In genomic region chr1:220700591-220701179, GRCh38 we compare ENCODE assay signal across 15 cellular contexts. TPM values are rescaled to one million over a fixed set of nuclear protein-coding genes. Genes with fewer than 3 reads are reported as not detected.
DNase-seq lines count a peak whose midpoint lies in the region; TF ChIP-seq lines count a peak whose summit lies in the region.
"Had no signal": no experiment of that assay in that cellular context is flagged by ENCODE, and none has a peak within 500 bp of the region (broad histone marks: within the 10 kb centered on the region; RNA-seq: fewer than 3 reads in every experiment).

No MANE protein-coding gene starts in this region.

- TF ChIP-seq CTCF in epithelial cell of esophagus (IDR thresholded peaks at IDR 0.05; ENCODE audit: insufficient read depth, low read depth, low read length, missing control alignments) (no peak), GM13976 (IDR thresholded peaks at IDR 0.05; ENCODE audit: borderline replicate concordance, control extremely low read depth, extremely low read depth, insufficient read depth, missing control alignments) (no peak)

- in situ Hi-C loops in GM13976 (cut with MboI; ENCODE audit: low sequenced_read_pairs, unreplicated experiment), result no loop called here

- DNase-seq in NCI-H2227 treated with DMSO at 0.1 percent for 48 hours (lab: John Stamatoyannopoulos, UW) (peak; percentile 15), NCI-H2227 (lab: John Stamatoyannopoulos, UW; ENCODE audit: unreplicated experiment) (no peak), NCI-H69 (lab: John Stamatoyannopoulos, UW) (peak; percentile 90), epithelial cell of esophagus (ENCODE audit: low read depth) (peak; percentile 25), retina (peak; percentile 19), OCI-M1 (lab: John Stamatoyannopoulos, UW) (no peak), H4 (ENCODE audit: low spot score) (no peak), GM13976 (ENCODE audit: low spot score) (no peak)
- DNase-seq: activated CD4-positive, alpha-beta memory T cell treated with anti-CD3 and anti-CD28 coated beads for 36 hours; CD8-positive, alpha-beta T cell; GOT3; NCI-H748 treated with DMSO at 0.1 percent for 48 hours; stimulated activated naive CD4-positive, alpha-beta T cell treated with Interleukin-2 at 50 U/mL for 16 hours had no signal

- no peak overlapping the region for H3K4me3 ChIP-seq in epithelial cell of esophagus (ENCODE audit: low read length)
- H3K4me3 ChIP-seq: vagina had no signal

RNA-seq across cellular contexts. Expression of gene C1orf115, which starts 10.5 kb away (rescaled TPM):
- total RNA-seq in H4 (2014; rRNA removed; shearing (Covaris generic)), result not detected in 2 replicates

RNA-seq across cellular contexts. Expression of gene MTARC2, which starts 47.4 kb away (rescaled TPM):
- total RNA-seq in H4 (2014; rRNA removed; shearing (Covaris generic)), result 0.41 TPM in 1 of 2 replicates, not detected in the other
- total RNA-seq: activated CD4-positive, alpha-beta memory T cell treated with anti-CD3 and anti-CD28 coated beads for 36 hours; activated T-helper 2 cell treated with anti-CD3 and anti-CD28 coated beads, Interferon-gamma antibody, Interleukin-2, Interleukin-4, amounts not matched to agents 10 μg/mL and 5 μg/mL and 100 μg/mL, durations not matched to agents 14 hours and 24 hours and 36 hours; CD8-positive, alpha-beta T cell had no signal

Comparison
In these comparisons a context has a peak if more than half of its experiments do, and no peak if none do; other contexts are left out.
1. DNase-seq: peak in NCI-H2227 treated with DMSO at 0.1 percent for 48 hours (single experiment), NCI-H69 (single experiment), epithelial cell of esophagus (single experiment) and retina (single experiment); none in NCI-H2227 (single experiment), OCI-M1 (single experiment), H4 (single experiment) and GM13976 (single experiment).